In the genomic region with DNA sequence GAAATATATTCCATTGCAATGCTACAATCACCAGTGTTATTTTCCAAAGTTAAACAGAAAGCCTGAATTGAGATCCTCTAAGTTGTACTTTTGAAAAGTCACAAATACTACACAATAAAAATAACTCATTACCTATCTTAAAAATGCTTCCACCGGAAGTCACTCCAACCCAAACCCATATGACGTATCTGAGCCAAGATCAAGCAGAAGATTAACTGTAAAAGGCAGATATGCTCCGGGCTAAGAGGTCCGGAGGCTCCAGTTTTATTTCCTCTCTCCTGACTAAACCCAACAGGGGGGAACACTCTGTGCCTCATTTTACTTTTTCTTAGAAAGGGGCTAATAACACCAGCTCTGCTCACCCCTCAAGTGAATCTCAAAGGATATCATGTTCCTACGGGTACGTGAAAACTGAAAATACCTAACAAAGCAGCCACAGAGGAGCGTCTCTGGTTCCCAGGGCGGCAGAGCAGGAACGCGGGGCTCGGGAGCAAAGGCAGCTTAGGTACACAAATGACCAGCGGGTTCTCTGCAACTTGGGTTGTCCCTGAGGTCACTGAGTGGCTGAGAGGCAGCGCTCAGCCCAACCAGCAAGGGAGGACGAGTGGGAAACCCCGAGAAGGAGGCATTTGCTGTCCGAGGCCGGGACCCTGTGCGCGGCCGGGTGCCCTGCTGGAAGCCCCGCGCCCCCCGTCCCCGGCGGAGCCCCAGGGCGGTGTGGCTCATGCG, we compare ENCODE assay signal across 8 cellular contexts. TPM values are rescaled to one million over a fixed set of nuclear protein-coding genes. Genes with fewer than 3 reads are reported as not detected.
DNase-seq lines count a peak whose midpoint lies in the region; ATAC-seq and TF ChIP-seq lines count a peak whose summit lies in the region.

No MANE protein-coding gene starts in this region.

- H3K36me3 Mint-ChIP-seq in Calu3 (ENCODE audit: insufficient read depth, unreplicated experiment): peaks cover 55% of the 10 kb centered on the region

- TF ChIP-seq CTCF in Calu3 (IDR thresholded peaks at IDR 0.05; ENCODE audit: unreplicated experiment) (no peak), astrocyte of the spinal cord (IDR thresholded peaks at IDR 0.05; ENCODE audit: low read depth, low read length) (no peak)

- no TSS peak for BruUV-seq in Calu3 (replicated peaks; lab: Mats Ljungman, UMichigan)

- H3K4me3 ChIP-seq in astrocyte of the spinal cord (ENCODE audit: low read depth, low read length): peak overlapping the region; percentile 67

- CTCF ChIA-PET in Calu3 (lab: Charles Lee): interaction anchor here (0.9 to 1.0 kb wide), 2 partner anchors 12 to 53 kb away, joined by 3 read pairs; no protein-coding TSS in a partner anchor

- ATAC-seq in GM21360 (IDR thresholded peaks at IDR 0.05; ENCODE audit: unreplicated experiment) (peak; percentile 17), GM19397 (IDR thresholded peaks at IDR 0.05; ENCODE audit: unreplicated experiment) (no peak)

- H3K27ac Mint-ChIP-seq in Calu3 (ENCODE audit: unreplicated experiment): peak overlapping the region; percentile 47

- intact Hi-C loops in Calu3 (cut with micrococcal nuclease; ENCODE audit: unreplicated experiment): no loop called here

- DNase-seq in Calu3 (no peak), Kasumi-1 (lab: John Stamatoyannopoulos, UW) (peak; percentile 20 to 23), astrocyte of the spinal cord (ENCODE audit: low read depth, low spot score) (no peak), iPS-NIHi7 (ENCODE audit: extremely low spot score) (peak; percentile 69), T-helper 9 cell (no peak)
- DNase-seq in stimulated activated CD8-positive, alpha-beta memory T cell treated with anti-CD3 and anti-CD28 coated beads, Interleukin-4, amount 100 ng/mL, for 48 hours: peak; percentile 34

- peak overlapping the region; percentile 73 for H3K4me3 Mint-ChIP-seq in Calu3 (ENCODE audit: low read depth, unreplicated experiment)

- H3K27me3 Mint-ChIP-seq in Calu3 (ENCODE audit: unreplicated experiment): no peaks in the 10 kb centered on the region

- in situ Hi-C loops in astrocyte of the spinal cord (cut with HindIII; ENCODE audit: low sequenced_read_pairs): no loop called here

- H3K4me1 Mint-ChIP-seq in Calu3 (ENCODE audit: low read depth, unreplicated experiment): peaks cover 23% of the 10 kb centered on the region

- no peaks in the 10 kb centered on the region for H3K9me3 Mint-ChIP-seq in Calu3 (ENCODE audit: low read depth, unreplicated experiment)

RNA-seq across cellular contexts. Expression of gene RAB20, which starts 0.8 kb away (rescaled TPM):
- total RNA-seq in Calu3 (2022): 9.7 and 11.9 TPM in 2 replicates

RNA-seq across cellular contexts. Expression of gene NAXD, which starts 54.6 kb away (rescaled TPM):
- 11.5 and 14.0 TPM in 2 replicates for total RNA-seq in Calu3 (2022)

Comparison
In these comparisons a context has a peak if more than half of its experiments do, and no peak if none do; other contexts are left out.
1. DNase-seq: peak in Kasumi-1 (2 of 2), iPS-NIHi7 (single experiment) and stimulated activated CD8-positive, alpha-beta memory T cell treated with anti-CD3 and anti-CD28 coated beads, Interleukin-4, amount 100 ng/mL, for 48 hours (single experiment); none in Calu3 (single experiment), astrocyte of the spinal cord (single experiment) and T-helper 9 cell (single experiment).